Comparison of ENCODE assay signal across 8 cellular contexts in the genomic region with DNA sequence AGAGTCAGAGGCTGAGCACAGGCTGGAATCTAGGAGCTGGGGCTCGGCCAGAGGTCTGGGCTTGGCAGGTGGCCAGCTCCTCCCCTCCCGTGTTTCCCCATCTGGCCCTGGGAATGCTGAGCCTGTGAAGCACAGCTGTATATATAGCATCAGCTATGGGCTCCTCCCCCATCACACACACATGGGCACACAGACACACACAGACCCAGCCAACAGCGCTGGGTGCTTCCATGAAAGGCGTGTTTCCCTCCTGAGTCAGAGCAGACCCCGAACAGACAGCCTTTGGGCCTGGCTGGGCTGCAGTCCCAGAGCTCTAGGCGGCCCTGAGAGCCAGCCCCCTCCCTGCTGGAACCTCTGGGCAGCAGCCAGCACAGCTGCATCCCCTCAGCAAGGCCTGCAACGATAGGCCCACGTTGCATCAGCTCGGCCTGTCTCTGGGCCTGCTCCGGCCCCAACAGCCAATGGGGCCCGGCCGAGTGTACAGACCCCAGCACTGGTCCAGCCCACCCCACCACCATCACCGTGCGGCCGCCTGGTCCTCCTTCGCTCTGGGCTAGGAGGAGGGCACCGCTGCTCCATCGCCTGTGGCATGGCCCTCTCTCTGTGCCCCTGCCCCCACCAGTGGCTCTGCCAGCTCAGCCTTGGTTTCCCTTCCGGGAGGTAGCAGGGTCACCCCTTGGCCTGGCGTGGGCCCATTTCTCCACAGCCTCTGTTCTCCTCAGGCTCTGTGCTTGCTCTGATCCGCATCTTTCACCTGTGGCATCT. TPM values are rescaled to one million over a fixed set of nuclear protein-coding genes. Genes with fewer than 3 reads are reported as not detected.
DNase-seq lines count a peak whose midpoint lies in the region; ATAC-seq and TF ChIP-seq lines count a peak whose summit lies in the region.

No MANE protein-coding gene starts in this region.

- H3K4me3 ChIP-seq in AG10803 (ENCODE audit: low read length) (peak overlapping the region; percentile 48), dorsolateral prefrontal cortex (peak overlapping the region in 46 of 59 donors; percentile 1 to 63 (median 36)), lower lobe of right lung (no peak overlapping the region), tibial nerve (peak overlapping the region in 1 of 4 donors; percentile 43)

- peak in 1 of 2 donors; percentile 68 for TF ChIP-seq POLR2A in tibial nerve (IDR thresholded peaks at IDR 0.05)

- TF ChIP-seq CTCF in AG10803 (conservative IDR thresholded peaks at IDR 0.05; ENCODE audit: low read length) (no peak), dorsolateral prefrontal cortex (IDR thresholded peaks at IDR 0.05 in 54 of 56, conservative IDR thresholded peaks at IDR 0.05 in 2 of 56; ENCODE audit: low read depth in 1 of 56, partially characterized antibody in 56 of 56) (peak in 11 of 56 donors; percentile 10 to 45 (median 25)), lower lobe of right lung (IDR thresholded peaks at IDR 0.05) (no peak), tibial nerve (IDR thresholded peaks at IDR 0.05) (no peak)

- 17 to 44% methylated on average over 9 to 18 of the region's 21 CpGs for WGBS in tibial nerve, 2 donors

- intact Hi-C loops in dorsolateral prefrontal cortex (cut with DNase I) (loop anchor here in 1 of 2 donors (5.0 kb wide), 1 partner anchor 113 kb away; a partner anchor contains a TSS), lower lobe of right lung (cut with DNase I) (no loop called here)

- TF ChIP-seq EP300 in tibial nerve (IDR thresholded peaks at IDR 0.05), result peak in 1 of 2 donors; percentile 90

- peak; percentile 37 to 80 for ATAC-seq in lower lobe of right lung
- ATAC-seq in HG02763 (IDR thresholded peaks at IDR 0.05; ENCODE audit: unreplicated experiment), result no peak

- no peaks in the 10 kb centered on the region for H3K36me3 ChIP-seq in lower lobe of right lung
- no peaks in the 10 kb centered on the region for H3K36me3 ChIP-seq in tibial nerve

- H3K9me3 ChIP-seq in lower lobe of right lung (no peaks in the 10 kb centered on the region), tibial nerve (no peaks in the 10 kb centered on the region)

- no peaks in the 10 kb centered on the region for H3K27me3 ChIP-seq in dorsolateral prefrontal cortex
- no peaks in the 10 kb centered on the region for H3K27me3 ChIP-seq in lower lobe of right lung (ENCODE audit: low read depth)
- H3K27me3 ChIP-seq in tibial nerve, result no peaks in the 10 kb centered on the region

- DNase-seq in AG10803 (ENCODE audit: low read depth), result peak; percentile 100
- peak; percentile 98 for DNase-seq in NCI-H226
- DNase-seq in dorsolateral prefrontal cortex, result peak; percentile 32 to 97 (median 96)
- peak; percentile 79 for DNase-seq in lower lobe of right lung
- peak; percentile 66 to 76 for DNase-seq in tibial nerve (ENCODE audit: low spot score in 2 of 2)
- no peak for DNase-seq in kidney glomerular epithelial cell (lab: John Stamatoyannopoulos, UW)
- no peak for DNase-seq in NCI-H1048 (lab: John Stamatoyannopoulos, UW)

- peak overlapping the region; percentile 59 to 98 (median 92) for H3K27ac ChIP-seq in dorsolateral prefrontal cortex
- peak overlapping the region; percentile 77 for H3K27ac ChIP-seq in lower lobe of right lung
- peak overlapping the region; percentile 58 to 99 (median 80) for H3K27ac ChIP-seq in tibial nerve

- H3K4me1 ChIP-seq in lower lobe of right lung (peaks cover 49% of the 10 kb centered on the region), tibial nerve (peaks cover 0 to 65% (median 41%) of the 10 kb centered on the region in 4 donors)

RNA-seq across cellular contexts. Expression of a gene that starts 7.6 kb away (rescaled TPM):
- 100 to 1,000 TPM in 5 of 120 experiments, 10 to 100 TPM in 86, 1 to 10 TPM in 29; 5.4 to 227 (median 14.8) TPM for total RNA-seq in dorsolateral prefrontal cortex
- total RNA-seq in lower lobe of right lung, result 131 TPM
- 100 to 1,000 TPM; 151 to 358 (median 184) TPM for total RNA-seq in tibial nerve

RNA-seq across cellular contexts. Expression of a gene that starts 28.7 kb away (rescaled TPM):
- total RNA-seq in dorsolateral prefrontal cortex (10 to 100 TPM; 15.7 to 42.6 (median 27.3) TPM), lower lobe of right lung (15.8 TPM), tibial nerve (100 to 1,000 TPM in 2 of 4 donors, 10 to 100 TPM in 2; 92.2 to 122 (median 101) TPM)

Comparison
In these comparisons a context has a peak if more than half of its experiments do, and no peak if none do; other contexts are left out.
1. DNase-seq: peak in AG10803 (single experiment), NCI-H226 (single experiment), dorsolateral prefrontal cortex (10 of 10), lower lobe of right lung (single experiment) and tibial nerve (2 of 2); none in kidney glomerular epithelial cell (single experiment) and NCI-H1048 (single experiment).
2. Peak in every context shown above with its lines, with median percentiles within 50 percentile points of each other: H3K27ac ChIP-seq.